13 cellular contexts compared by ENCODE assay signal in genomic region chr3:18556001-18556408, GRCh38.
A peak's percentile ranks its signal among the peaks of the same experiment; 100 is the strongest.
DNase-seq lines count a peak whose midpoint lies in the region; ATAC-seq, FAIRE-seq and TF ChIP-seq lines count a peak whose summit lies in the region.
"Had no signal": no experiment of that assay in that cellular context is flagged by ENCODE, and none has a peak within 500 bp of the region (broad histone marks: within the 10 kb centered on the region; RNA-seq: fewer than 3 reads in every experiment).

No MANE protein-coding gene starts in this region.

- H3K36me3 Mint-ChIP-seq in central memory CD8-positive, alpha-beta T cell (ENCODE audit: insufficient read depth) = peaks cover 4% of the 10 kb centered on the region

- DNase-seq in H54 (ENCODE audit: insufficient read length, low spot score) = no peak
- no peak for DNase-seq in OCI-LY7 (ENCODE audit: low spot score)
- no peak for DNase-seq in central memory CD8-positive, alpha-beta T cell (ENCODE audit: low spot score in 2 of 2)
- DNase-seq in upper lobe of left lung = no peak
- no peak for DNase-seq in NCI-H69 (lab: John Stamatoyannopoulos, UW)
- no peak for DNase-seq in NCI-H1092 treated with DMSO at 0.1 percent for 48 hours (lab: John Stamatoyannopoulos, UW)
- DNase-seq in Ammon's horn (ENCODE audit: low spot score) = no peak
- DNase-seq: H7, left colon, ovary had no signal

- H3K79me2 ChIP-seq in OCI-LY7 (ENCODE audit: insufficient read depth, low read depth, low read length) = no peaks in the 10 kb centered on the region

- intact Hi-C loops in OCI-LY7 (cut with micrococcal nuclease; ENCODE audit: unreplicated experiment) = no loop called here

- H3K4me1 ChIP-seq in OCI-LY7 (ENCODE audit: insufficient read depth, low read length, poor library complexity, severe bottlenecking) (no peaks in the 10 kb centered on the region), upper lobe of left lung (peaks cover 0 to 3% (median 0%) of the 10 kb centered on the region in 4 donors)
- H3K4me1 ChIP-seq: ascending aorta had no signal

- H3K4me2 ChIP-seq in OCI-LY7 (ENCODE audit: low read length) = no peak overlapping the region

- H3K9me3 ChIP-seq in OCI-LY7 (ENCODE audit: low read length) (no peaks in the 10 kb centered on the region; the same call in 1 of the 2 replicates), upper lobe of left lung (no peaks in the 10 kb centered on the region)
- H3K9me3 ChIP-seq: ascending aorta, ovary had no signal

- FAIRE-seq in H54 (lab: Jason Lieb, UNC) = peak; percentile 58
- FAIRE-seq: K562 had no signal

- H4K20me1 ChIP-seq in OCI-LY7 (ENCODE audit: insufficient read depth, low read length) = no peaks in the 10 kb centered on the region

- BruUV-seq in OCI-LY7 (replicated peaks; lab: Mats Ljungman, UMichigan) = no TSS peak

- ATAC-seq in GM18520 (IDR thresholded peaks at IDR 0.05; ENCODE audit: unreplicated experiment) = peak; percentile 22
- no peak for ATAC-seq in central memory CD8-positive, alpha-beta T cell (replicated peaks; ENCODE audit: extremely low read depth, poor library complexity, severe bottlenecking)
- ATAC-seq in upper lobe of left lung (ENCODE audit: low FRiP score in 2 of 2) = no peak
- ATAC-seq: K562, left colon had no signal

- TF ChIP-seq EP300 in upper lobe of left lung (IDR thresholded peaks at IDR 0.05) = no peak

- WGBS in upper lobe of left lung, 2 donors = 88 to 93% methylated on average over 3 of the region's 3 CpGs

- H3K27ac Mint-ChIP-seq in central memory CD8-positive, alpha-beta T cell (ENCODE audit: low read depth) = peak overlapping the region; percentile 36

- POLR2A ChIA-PET in OCI-LY7 (lab: Charles Lee) = interaction anchor here (0.7 to 1.0 kb wide), 2 partner anchors 10 to 26 kb away, joined by 3 read pairs; no protein-coding TSS in a partner anchor

- H3K36me3 ChIP-seq in OCI-LY7 (ENCODE audit: insufficient read depth, low read length) (no peaks in the 10 kb centered on the region), upper lobe of left lung (no peaks in the 10 kb centered on the region)
- H3K36me3 ChIP-seq: ascending aorta, ovary had no signal

- no peaks in the 10 kb centered on the region for H3K27me3 ChIP-seq in upper lobe of left lung
- H3K27me3 ChIP-seq: ascending aorta, ovary had no signal

- H3K9me3 Mint-ChIP-seq in central memory CD8-positive, alpha-beta T cell = no peaks in the 10 kb centered on the region

- CTCF ChIA-PET in OCI-LY7 (lab: Charles Lee; ENCODE audit: unreplicated experiment) = no interaction called here

- H3K27ac ChIP-seq in OCI-LY7 (ENCODE audit: low read depth, low read length, poor library complexity, severe bottlenecking) = no peak overlapping the region
- no peak overlapping the region for H3K27ac ChIP-seq in upper lobe of left lung
- H3K27ac ChIP-seq: ascending aorta, ovary had no signal

- no peak overlapping the region for H3K4me3 ChIP-seq in OCI-LY7 (ENCODE audit: low read depth, low read length, poor library complexity, severe bottlenecking)
- H3K4me3 ChIP-seq in upper lobe of left lung = no peak overlapping the region
- H3K4me3 ChIP-seq: ascending aorta, K562, ovary had no signal

- H3K4me3 Mint-ChIP-seq in central memory CD8-positive, alpha-beta T cell = no peak overlapping the region

- H3K4me1 Mint-ChIP-seq in central memory CD8-positive, alpha-beta T cell = peaks cover 25% of the 10 kb centered on the region

- TF ChIP-seq POLR2A in H54 (IDR thresholded peaks at IDR 0.05; ENCODE audit: low read depth, low read length) (no peak), upper lobe of left lung (IDR thresholded peaks at IDR 0.05) (no peak)

- peak overlapping the region; percentile 20; the same call in 1 of the 2 replicates for H2AFZ ChIP-seq in OCI-LY7 (ENCODE audit: low read length)

- no peaks in the 10 kb centered on the region; the same call in none of the 2 replicates for H3K9me2 ChIP-seq in OCI-LY7 (ENCODE audit: insufficient read depth, low read length)

- H3K27me3 Mint-ChIP-seq in central memory CD8-positive, alpha-beta T cell = no peaks in the 10 kb centered on the region

- no peak for TF ChIP-seq CTCF in OCI-LY7 (conservative IDR thresholded peaks at IDR 0.05; ENCODE audit: low read length)
- no peak for TF ChIP-seq CTCF in upper lobe of left lung (IDR thresholded peaks at IDR 0.05)
